In genomic region chr1:58783993-58784757, GRCh38 we compare ENCODE assay signal across 8 cellular contexts. TPM values are rescaled to one million over a fixed set of nuclear protein-coding genes. Genes with fewer than 3 reads are reported as not detected.
DNase-seq lines count a peak whose midpoint lies in the region; ATAC-seq and TF ChIP-seq lines count a peak whose summit lies in the region.

Gene JUN (minus strand): TSS chr1:58784047. CDS start chr1:58783070, 977 bp downstream.

- POLR2A ChIA-PET in A673 (lab: Charles Lee; ENCODE audit: low non-redundant PET): interaction anchor here (1.0 kb wide), 1 partner anchor 721 kb away, joined by 5 read pairs; no protein-coding TSS in a partner anchor

- TF ChIP-seq POLR2A in breast epithelium (IDR thresholded peaks at IDR 0.05): peak; percentile 94

- H3K4me3 ChIP-seq in A673 (ENCODE audit: low read depth, low read length, poor library complexity, severe bottlenecking) (peak within 1 kb of the TSS; percentile 63), breast epithelium (peak within 1 kb of the TSS; percentile 80 to 93 (median 92)), iPS-18a (ENCODE audit: low read length) (peak within 1 kb of the TSS; percentile 80), skeletal muscle satellite cell (ENCODE audit: low read length) (peak within 1 kb of the TSS; percentile 85)

- H3K36me3 ChIP-seq in A673 (ENCODE audit: insufficient read depth, low read length, poor library complexity, severe bottlenecking) (no peaks in the 10 kb centered on the region), breast epithelium (no peaks in the 10 kb centered on the region), iPS-18a (ENCODE audit: control insufficient read depth, low read depth, low read length) (no peaks in the 10 kb centered on the region), skeletal muscle satellite cell (ENCODE audit: insufficient read depth, low read length) (peaks cover 27% of the 10 kb centered on the region)

- no peak for TF ChIP-seq CTCF in A673 (conservative IDR thresholded peaks at IDR 0.05; ENCODE audit: low read depth, low read length)
- no peak for TF ChIP-seq CTCF in VCaP (conservative IDR thresholded peaks at IDR 0.05)
- TF ChIP-seq CTCF in breast epithelium (IDR thresholded peaks at IDR 0.05): peak in 2 of 3 donors; percentile 10 to 28

- peak; percentile 89 for ATAC-seq in GM18870 (IDR thresholded peaks at IDR 0.05; ENCODE audit: unreplicated experiment)
- ATAC-seq in HG03135 (IDR thresholded peaks at IDR 0.05; ENCODE audit: unreplicated experiment): peak; percentile 79

- H3K4me2 ChIP-seq in skeletal muscle satellite cell (ENCODE audit: low read length): peak within 1 kb of the TSS; percentile 98

- peaks cover 32% of the 10 kb centered on the region for H3K4me1 ChIP-seq in A673 (ENCODE audit: insufficient read depth, low read length, poor library complexity, severe bottlenecking)
- H3K4me1 ChIP-seq in breast epithelium: no peaks in the 10 kb centered on the region
- peaks cover 9% of the 10 kb centered on the region for H3K4me1 ChIP-seq in iPS-18a (ENCODE audit: control insufficient read depth, low read depth, low read length)
- peaks cover 22% of the 10 kb centered on the region for H3K4me1 ChIP-seq in skeletal muscle satellite cell (ENCODE audit: control insufficient read depth, insufficient read depth, low read length)

- H3K27me3 ChIP-seq in A673 (replicated peaks; ENCODE audit: insufficient read depth, low read depth, low read length, poor library complexity) (peaks cover 3% of the 10 kb centered on the region), breast epithelium (no peaks in the 10 kb centered on the region), iPS-18a (ENCODE audit: control insufficient read depth, insufficient read depth, low read length) (peaks cover 59% of the 10 kb centered on the region), skeletal muscle satellite cell (ENCODE audit: control insufficient read depth, insufficient read depth, low read length) (no peaks in the 10 kb centered on the region)

- H3K27ac ChIP-seq in A673 (ENCODE audit: low read depth, low read length, poor library complexity, severe bottlenecking) (peak within 1 kb of the TSS; percentile 87), VCaP (peak within 1 kb of the TSS; percentile 99), breast epithelium (peak within 1 kb of the TSS; percentile 98 to 100), iPS-18a (ENCODE audit: low read length) (no peak within 1 kb of the TSS)

- H3K9ac ChIP-seq in iPS-18a (ENCODE audit: low read length): peak within 1 kb of the TSS; percentile 85
- peak within 1 kb of the TSS; percentile 99 for H3K9ac ChIP-seq in skeletal muscle satellite cell (ENCODE audit: low read depth, low read length)

- no TSS peak for BruUV-seq in A673 (replicated peaks; lab: Mats Ljungman, UMichigan)

- peak; percentile 99 for DNase-seq in A673 (ENCODE audit: low spot score)
- peak; percentile 99 for DNase-seq in NCI-H2196 treated with DMSO at 0.1 percent for 48 hours (lab: John Stamatoyannopoulos, UW; ENCODE audit: unreplicated experiment)
- DNase-seq in breast epithelium (ENCODE audit: low spot score in 2 of 2): peak; percentile 99

- H3K9me3 ChIP-seq in A673 (ENCODE audit: low read depth, low read length, poor library complexity, severe bottlenecking): no peaks in the 10 kb centered on the region
- H3K9me3 ChIP-seq in breast epithelium: peaks cover 0 to 5% of the 10 kb centered on the region in 2 donors
- H3K9me3 ChIP-seq in iPS-18a (ENCODE audit: control insufficient read depth, low read depth, low read length): no peaks in the 10 kb centered on the region
- no peaks in the 10 kb centered on the region for H3K9me3 ChIP-seq in skeletal muscle satellite cell (replicated peaks; ENCODE audit: low read length)

- intact Hi-C loops in A673 (cut with micrococcal nuclease; ENCODE audit: unreplicated experiment) (loop anchor here (1.0 to 5.0 kb wide), 5 partner anchors 293 to 975 kb away; partner anchors contain the start of gene FGGY), breast epithelium (cut with DNase I; ENCODE audit: low total_unique reads) (no loop called here)

- CTCF ChIA-PET in A673 (lab: Charles Lee): interaction anchor here (0.6 to 1.5 kb wide), 3 partner anchors 32 to 915 kb away, joined by 3 to 7 read pairs (median 4); no protein-coding TSS in a partner anchor

RNA-seq across cellular contexts. Expression of gene JUN, which starts in this region (rescaled TPM):
- total RNA-seq in A673 (2021) (16.9 and 24.9 TPM in 2 replicates), breast epithelium (100 to 1,000 TPM; 119 to 880 (median 379) TPM)
- total RNA-seq in skeletal muscle satellite cell (2012; rRNA removed): 95.8 and 119 TPM in 2 replicates

Comparison
In these comparisons a context has a peak if more than half of its experiments do, and no peak if none do; other contexts are left out.
1. CTCF ChIP-seq: peak in breast epithelium (2 of 3); none in A673 (single experiment) and VCaP (single experiment).
2. Peak in every context shown above with its lines, with median percentiles within 50 percentile points of each other: DNase-seq and H3K4me3 ChIP-seq.